7 cellular contexts compared by ENCODE assay signal in the genomic region with DNA sequence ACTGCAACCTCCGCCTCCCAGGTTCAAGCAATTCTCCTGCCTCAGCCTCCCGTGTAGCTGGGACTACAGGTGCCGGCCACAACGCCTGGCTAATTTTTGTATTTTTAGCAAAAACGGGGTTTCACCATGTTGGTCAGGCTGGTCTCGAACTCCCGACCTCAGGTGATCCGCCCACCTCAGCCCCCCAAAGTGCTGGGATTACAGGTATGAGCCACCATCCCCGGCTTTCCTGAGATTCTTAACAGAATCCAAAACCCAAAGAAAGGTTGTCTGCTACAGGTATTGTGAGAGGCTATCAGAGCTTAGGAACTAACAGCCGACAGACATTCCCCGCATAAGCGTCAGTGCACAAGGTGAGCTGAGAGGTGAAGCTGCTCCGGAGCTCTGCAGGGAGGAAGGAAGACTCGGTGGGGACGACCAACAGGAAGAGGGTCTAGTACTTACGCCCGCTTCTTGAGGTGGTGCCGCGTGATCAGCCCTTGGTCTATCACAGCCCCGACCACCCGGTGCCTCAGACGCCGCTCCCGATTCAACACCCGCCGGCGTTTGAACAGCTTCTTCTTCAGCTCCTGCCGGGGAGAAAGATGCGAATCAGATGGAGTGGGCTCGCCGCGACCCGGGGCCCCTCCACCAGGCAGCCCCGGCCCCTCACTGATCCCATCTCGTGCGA. TPM values are rescaled to one million over a fixed set of nuclear protein-coding genes. Genes with fewer than 3 reads are reported as not detected.
A peak's percentile ranks its signal among the peaks of the same experiment; 100 is the strongest.
DNase-seq lines count a peak whose midpoint lies in the region; ATAC-seq, FAIRE-seq and TF ChIP-seq lines count a peak whose summit lies in the region.

No MANE protein-coding gene starts in this region.

- peaks cover 26% of the 10 kb centered on the region for H3K4me1 Mint-ChIP-seq in chondrocyte (ENCODE audit: low read depth)
- H3K4me1 Mint-ChIP-seq in stimulated activated naive B cell treated with anti-CD40 and anti-IgM and Interleukin-4, amounts not matched to agents 10 μg/mL and 1 μg/mL and 100 μg/mL, for 72 hours = peaks cover 22 to 53% of the 10 kb centered on the region in 2 donors

- H2AFZ ChIP-seq in Loucy (ENCODE audit: low read length) = peak overlapping the region; percentile 95

- no peaks in the 10 kb centered on the region for H3K9me3 ChIP-seq in Loucy (ENCODE audit: insufficient read depth, low read depth, low read length)
- H3K9me3 ChIP-seq in liver (ENCODE audit: control insufficient read depth in 4 of 4, low read length in 3 of 4) = no peaks in the 10 kb centered on the region

- H3F3A ChIP-seq in Loucy (ENCODE audit: low read depth) = 0 out of 2 replicates have a peak, but pooled peaks cover 9% of the 10 kb centered on the region

- peak; percentile 63 to 65 for ATAC-seq in stimulated activated naive B cell treated with anti-CD40 and anti-IgM and Interleukin-4, amounts not matched to agents 10 μg/mL and 1 μg/mL and 100 μg/mL, for 72 hours (replicated peaks)

- H3K9ac ChIP-seq in Loucy (ENCODE audit: low read depth, low read length, poor library complexity, severe bottlenecking) (peak overlapping the region; percentile 89), liver (ENCODE audit: low read depth in 1 of 2, low read length in 2 of 2) (peak overlapping the region; percentile 36 to 96)

- TF ChIP-seq CTCF in GM12875 (IDR thresholded peaks at IDR 0.05; ENCODE audit: borderline replicate concordance, insufficient read depth, low read depth, low read length) (no peak), Loucy (conservative IDR thresholded peaks at IDR 0.05; ENCODE audit: low read length) (no peak), chondrocyte (IDR thresholded peaks at IDR 0.05) (no peak), liver (IDR thresholded peaks at IDR 0.05; ENCODE audit: low read depth, low read length, missing input control) (no peak)

- H3K27me3 Mint-ChIP-seq in chondrocyte (ENCODE audit: low read depth) = no peaks in the 10 kb centered on the region
- H3K27me3 Mint-ChIP-seq in stimulated activated naive B cell treated with anti-CD40 and anti-IgM and Interleukin-4, amounts not matched to agents 10 μg/mL and 1 μg/mL and 100 μg/mL, for 72 hours = no peaks in the 10 kb centered on the region

- no peak for FAIRE-seq in H54 (lab: Jason Lieb, UNC)

- H3K4me1 ChIP-seq in Loucy (ENCODE audit: insufficient read depth, low read length, poor library complexity, severe bottlenecking) (peaks cover 28% of the 10 kb centered on the region), liver (ENCODE audit: control insufficient read depth in 4 of 4, insufficient read depth in 4 of 4, low read length in 3 of 4) (peaks cover 11 to 28% (median 19%) of the 10 kb centered on the region in 4 donors)

- H4K20me1 ChIP-seq in Loucy (ENCODE audit: insufficient read depth, low read length, poor library complexity, severe bottlenecking) = peaks cover 20% of the 10 kb centered on the region

- peaks cover 7% of the 10 kb centered on the region for H3K36me3 Mint-ChIP-seq in chondrocyte (ENCODE audit: low read depth)
- H3K36me3 Mint-ChIP-seq in stimulated activated naive B cell treated with anti-CD40 and anti-IgM and Interleukin-4, amounts not matched to agents 10 μg/mL and 1 μg/mL and 100 μg/mL, for 72 hours = peaks cover 34 to 46% of the 10 kb centered on the region in 2 donors

- no peak for TF ChIP-seq POLR2A in H54 (IDR thresholded peaks at IDR 0.05; ENCODE audit: low read depth, low read length)

- H3K27ac ChIP-seq in liver (ENCODE audit: low read depth in 1 of 2, low read length in 2 of 2) = peak overlapping the region; percentile 85 to 89

- H3K9me3 Mint-ChIP-seq in chondrocyte (ENCODE audit: low read depth) = no peaks in the 10 kb centered on the region
- no peaks in the 10 kb centered on the region for H3K9me3 Mint-ChIP-seq in stimulated activated naive B cell treated with anti-CD40 and anti-IgM and Interleukin-4, amounts not matched to agents 10 μg/mL and 1 μg/mL and 100 μg/mL, for 72 hours

- peak overlapping the region; percentile 79 for H3K4me2 ChIP-seq in Loucy (ENCODE audit: low read depth, low read length, poor library complexity, severe bottlenecking)

- H3K4me3 ChIP-seq in GM12875 (ENCODE audit: low read depth, low read length) = peak overlapping the region; percentile 68
- peak overlapping the region; percentile 98 for H3K4me3 ChIP-seq in Loucy (ENCODE audit: low read length, poor library complexity, severe bottlenecking)
- peak overlapping the region; percentile 82 to 98 (median 88) for H3K4me3 ChIP-seq in liver (ENCODE audit: low read depth in 1 of 3, low read length in 3 of 3)

- 4% methylated on average over 36 of the region's 36 CpGs for WGBS in liver

- peak overlapping the region; percentile 93 for H3K27ac Mint-ChIP-seq in chondrocyte (ENCODE audit: unreplicated experiment)
- peak overlapping the region; percentile 99 for H3K27ac Mint-ChIP-seq in stimulated activated naive B cell treated with anti-CD40 and anti-IgM and Interleukin-4, amounts not matched to agents 10 μg/mL and 1 μg/mL and 100 μg/mL, for 72 hours

- H3K79me2 ChIP-seq in Loucy (ENCODE audit: insufficient read depth, low read length) = peaks cover 52% of the 10 kb centered on the region

- H3K36me3 ChIP-seq in Loucy (ENCODE audit: insufficient read depth, low read length) = peaks cover 5% of the 10 kb centered on the region; the same call in 1 of the 2 replicates
- peaks cover 3 to 10% (median 6%) of the 10 kb centered on the region in 4 donors for H3K36me3 ChIP-seq in liver (ENCODE audit: control insufficient read depth in 4 of 4, insufficient read depth in 3 of 4, low read depth in 1 of 4, low read length in 3 of 4)

- peak; percentile 42 for DNase-seq in H54 (ENCODE audit: insufficient read length, low spot score)
- peak; percentile 37 for DNase-seq in T follicular helper cell (ENCODE audit: low read depth)
- DNase-seq in chondrocyte (ENCODE audit: low spot score) = no peak
- no peak for DNase-seq in stimulated activated naive B cell treated with anti-CD40 and anti-IgM and Interleukin-4, amounts not matched to agents 10 μg/mL and 1 μg/mL and 100 μg/mL, for 72 hours

- H3K4me3 Mint-ChIP-seq in chondrocyte (ENCODE audit: unreplicated experiment) = peak overlapping the region; percentile 94
- H3K4me3 Mint-ChIP-seq in stimulated activated naive B cell treated with anti-CD40 and anti-IgM and Interleukin-4, amounts not matched to agents 10 μg/mL and 1 μg/mL and 100 μg/mL, for 72 hours = peak overlapping the region; percentile 97 to 100

- H3K27me3 ChIP-seq in Loucy (ENCODE audit: insufficient read depth, low read length, poor library complexity, severe bottlenecking) (no peaks in the 10 kb centered on the region), liver (ENCODE audit: control insufficient read depth in 4 of 4, insufficient read depth in 4 of 4, low read length in 3 of 4) (no peaks in the 10 kb centered on the region)

- H3K9me2 ChIP-seq in Loucy (replicated peaks; ENCODE audit: low read depth, low read length) = no peaks in the 10 kb centered on the region

- no peak for TF ChIP-seq RAD21 in liver (IDR thresholded peaks at IDR 0.05)

TF ChIP-seq in liver, 16 proteins besides CTCF, POLR2A, EP300 and RAD21:
- TF ChIP-seq EGR1 (IDR thresholded peaks at IDR 0.05; ENCODE audit: low read depth in 2 of 2) = no peak
- TF ChIP-seq TAF1 (conservative IDR thresholded peaks at IDR 0.05) = no peak

RNA-seq across cellular contexts. Expression of gene C11orf98, which starts 0.5 kb away (rescaled TPM):
- 39.0 to 61.1 TPM (median 47.5 TPM) in 3 replicates for total RNA-seq in chondrocyte
- total RNA-seq in liver = 10 to 100 TPM; 16.5 to 17.7 TPM
- polyA plus RNA-seq in liver = 10 to 100 TPM; 43.8 to 49.9 TPM

RNA-seq across cellular contexts. Expression of gene CSKMT, which starts 0.6 kb away (rescaled TPM):
- total RNA-seq in chondrocyte = 7.8 to 8.4 TPM (median 8.4 TPM) in 3 replicates
- total RNA-seq in liver = 1 to 10 TPM; 1.8 to 2.5 TPM
- 1 to 10 TPM; 2.1 to 2.4 TPM for polyA plus RNA-seq in liver

RNA-seq across cellular contexts. Expression of gene UQCC3, which starts 6.9 kb away (rescaled TPM):
- total RNA-seq in chondrocyte (4.8 to 5.7 TPM (median 5.5 TPM) in 3 replicates), liver (1 to 10 TPM; 2.9 to 6.3 TPM)
- polyA plus RNA-seq in liver = 10 to 100 TPM in 1 of 2 donors, 1 to 10 TPM in 1; 7.0 to 12.2 TPM

RNA-seq across cellular contexts. Expression of gene LBHD1, which starts 7.5 kb away (rescaled TPM):
- total RNA-seq in chondrocyte (2.8 to 8.3 TPM (median 4.2 TPM) in 3 replicates), liver (1 to 10 TPM; 3.5 to 4.4 TPM)
- 1 to 10 TPM; 1.6 to 3.4 TPM for polyA plus RNA-seq in liver

RNA-seq across cellular contexts. Expression of gene INTS5, which starts 11.4 kb away (rescaled TPM):
- 17.0 to 18.1 TPM (median 17.2 TPM) in 3 replicates for total RNA-seq in chondrocyte
- total RNA-seq in liver = 10 to 100 TPM; 12.7 to 17.5 TPM
- polyA plus RNA-seq in liver = 10 to 100 TPM in 1 of 2 donors, 1 to 10 TPM in 1; 6.5 to 14.6 TPM

Comparison
In these comparisons a context has a peak if more than half of its experiments do, and no peak if none do; other contexts are left out.
1. DNase-seq: peak in H54 (single experiment) and T follicular helper cell (single experiment); none in chondrocyte (single experiment) and stimulated activated naive B cell treated with anti-CD40 and anti-IgM and Interleukin-4, amounts not matched to agents 10 μg/mL and 1 μg/mL and 100 μg/mL, for 72 hours (single experiment).
2. Peak in every context shown above with its lines, with median percentiles within 50 percentile points of each other: H3K4me3 ChIP-seq.